ENCODE assay signal across 18 cellular contexts in genomic region chr22:48600681-48601080, GRCh38.
"Had no signal": no experiment of that assay in that cellular context is flagged by ENCODE, and none has a peak within 500 bp of the region (broad histone marks: within the 10 kb centered on the region; RNA-seq: fewer than 3 reads in every experiment).

No MANE protein-coding gene starts in this region.

- H3K9me3 ChIP-seq: lower lobe of right lung had no signal

- H3K27ac ChIP-seq: coronary artery, esophagus muscularis mucosa, foreskin keratinocyte, gastroesophageal sphincter, heart right ventricle, left lung, lower lobe of right lung had no signal

- H3K36me3 Mint-ChIP-seq: mesothelial cell of epicardium had no signal

- ATAC-seq: foreskin keratinocyte, gastroesophageal sphincter, heart right ventricle, left cardiac atrium, left lung, left ventricle myocardium superior, lower lobe of right lung, mucosa of descending colon had no signal

- H3K27ac Mint-ChIP-seq: mesothelial cell of epicardium had no signal

- H3K4me3 ChIP-seq: coronary artery, dorsolateral prefrontal cortex, esophagus muscularis mucosa, gastroesophageal sphincter, heart right ventricle, left lung, lower lobe of right lung, mucosa of descending colon had no signal

- H3K27me3 ChIP-seq: dorsolateral prefrontal cortex, foreskin keratinocyte, left lung had no signal

- H3K4me1 Mint-ChIP-seq: mesothelial cell of epicardium had no signal

- H3K4me1 ChIP-seq: esophagus muscularis mucosa, foreskin keratinocyte, gastroesophageal sphincter, heart right ventricle, left lung, lower lobe of right lung had no signal

- DNase-seq: dermis blood vessel endothelial cell; dorsolateral prefrontal cortex; effector CD4-positive, alpha-beta T cell; effector memory CD4-positive, alpha-beta T cell; foreskin keratinocyte; glutamatergic neuron; heart right ventricle; hippocampal formation; left cardiac atrium; left ventricle myocardium superior; lower lobe of right lung; mesenchymal stem cell; mucosa of descending colon had no signal

- H3K4me3 Mint-ChIP-seq: mesothelial cell of epicardium had no signal

- H3K36me3 ChIP-seq: esophagus muscularis mucosa, gastroesophageal sphincter, heart right ventricle, left lung, lower lobe of right lung had no signal
